1 cellular context compared by ENCODE assay signal in genomic region chr22:50201191-50202129, GRCh38.
TF ChIP-seq lines count a peak whose summit lies in the region.

No MANE protein-coding gene starts in this region.

TF ChIP-seq in HepG2, 621 proteins besides CTCF, POLR2A, EP300 and RAD21 (continues in another document):
- TF ChIP-seq SIN3A (IDR thresholded peaks at IDR 0.05; ENCODE audit: borderline replicate concordance, low read depth, low read length) (peak; percentile 22; the same call in 1 of the 2 replicates), NFYB (CRISPR knock-in tag; IDR thresholded peaks at IDR 0.05) (no peak), NRL (CRISPR knock-in tag; IDR thresholded peaks at IDR 0.05; ENCODE audit: borderline replicate concordance) (no peak; the same call in 1 of the 2 replicates), YEATS4 (CRISPR knock-in tag; IDR thresholded peaks at IDR 0.05; ENCODE audit: borderline replicate concordance) (peak; percentile 24; the same call in 1 of the 2 replicates), FOXA1 (IDR thresholded peaks at IDR 0.05) (no peak), FOXA1 (CRISPR knock-in tag; IDR thresholded peaks at IDR 0.05) (peak; percentile 53), ZNF891 (CRISPR knock-in tag; IDR thresholded peaks at IDR 0.05) (peak; percentile 22; the same call in 1 of the 2 replicates), FOXA3 (CRISPR knock-in tag; IDR thresholded peaks at IDR 0.05) (peak; percentile 7; the same call in 1 of the 2 replicates), HNRNPH1 (optimal IDR thresholded peaks at IDR 0.05; ENCODE audit: low read depth, low read length) (no peak), KLF9 (CRISPR knock-in tag; IDR thresholded peaks at IDR 0.05; ENCODE audit: low read depth) (no peak), ZNF788 (CRISPR knock-in tag; IDR thresholded peaks at IDR 0.05; ENCODE audit: borderline replicate concordance) (no peak), NR2F6 (IDR thresholded peaks at IDR 0.05) (0 out of 2 replicates have a peak, but pooled peaks have one; percentile 5), NR2F6 (CRISPR knock-in tag; IDR thresholded peaks at IDR 0.05) (no peak), TCF7 (IDR thresholded peaks at IDR 0.05; ENCODE audit: low read depth) (no peak), SAP130 (CRISPR knock-in tag; IDR thresholded peaks at IDR 0.05; ENCODE audit: low read depth) (0 out of 2 replicates have a peak, but pooled peaks have one; percentile 46), ZFY (CRISPR knock-in tag; IDR thresholded peaks at IDR 0.05) (peak; percentile 53), ZNF740 (CRISPR knock-in tag; IDR thresholded peaks at IDR 0.05) (peak; percentile 57; the same call in 1 of the 2 replicates), ZSCAN22 (CRISPR knock-in tag; IDR thresholded peaks at IDR 0.05) (no peak), PAF1 (CRISPR knock-in tag; IDR thresholded peaks at IDR 0.05) (no peak), ZNF496 (CRISPR knock-in tag; IDR thresholded peaks at IDR 0.05; ENCODE audit: insufficient replicate concordance) (no peak), TMF1 (CRISPR knock-in tag; IDR thresholded peaks at IDR 0.05; ENCODE audit: low read depth) (peak; percentile 67; the same call in 1 of the 2 replicates), ZFYVE20 (CRISPR knock-in tag; IDR thresholded peaks at IDR 0.05; ENCODE audit: borderline replicate concordance, low read depth) (0 out of 2 replicates have a peak, but pooled peaks have one; percentile 62), HDAC2 (CRISPR knock-in tag; IDR thresholded peaks at IDR 0.05) (peak; percentile 13; the same call in 1 of the 2 replicates), HMGXB4 (CRISPR knock-in tag; IDR thresholded peaks at IDR 0.05; ENCODE audit: borderline replicate concordance in 1 of 2, low read depth in 1 of 2) (peak in 1 of 2 experiments; percentile 16; a peak in 1 of 4 replicates), HES4 (CRISPR knock-in tag; IDR thresholded peaks at IDR 0.05; ENCODE audit: borderline replicate concordance) (peak; percentile 31; the same call in 1 of the 2 replicates), ZFP90 (CRISPR knock-in tag; IDR thresholded peaks at IDR 0.05; ENCODE audit: borderline replicate concordance) (0 out of 2 replicates have a peak, but pooled peaks have one; percentile 43), ZNF224 (CRISPR knock-in tag; IDR thresholded peaks at IDR 0.05) (0 out of 2 replicates have a peak, but pooled peaks have one; percentile 17), ZNF343 (CRISPR knock-in tag; IDR thresholded peaks at IDR 0.05) (0 out of 2 replicates have a peak, but pooled peaks have one; percentile 10), ZNF687 (CRISPR knock-in tag; IDR thresholded peaks at IDR 0.05) (peak; percentile 68), E2F1 (CRISPR knock-in tag; IDR thresholded peaks at IDR 0.05) (0 out of 2 replicates have a peak, but pooled peaks have one; percentile 30), SOX5 (CRISPR knock-in tag; IDR thresholded peaks at IDR 0.05; ENCODE audit: borderline replicate concordance) (no peak), RBFOX2 (IDR thresholded peaks at IDR 0.05; ENCODE audit: low read depth, low read length) (peak; percentile 56), SRY (CRISPR knock-in tag; IDR thresholded peaks at IDR 0.05) (peak; percentile 19; the same call in 1 of the 2 replicates), ZNF841 (CRISPR knock-in tag; IDR thresholded peaks at IDR 0.05; ENCODE audit: borderline replicate concordance) (no peak), MAF1 (CRISPR knock-in tag; IDR thresholded peaks at IDR 0.05; ENCODE audit: borderline replicate concordance) (0 out of 2 replicates have a peak, but pooled peaks have one; percentile 35), ZNF234 (CRISPR knock-in tag; conservative IDR thresholded peaks at IDR 0.05) (no peak), RXRA (CRISPR knock-in tag; IDR thresholded peaks at IDR 0.05) (0 out of 2 replicates have a peak, but pooled peaks have one; percentile 14), ZSCAN21 (CRISPR knock-in tag; IDR thresholded peaks at IDR 0.05; ENCODE audit: borderline replicate concordance) (0 out of 2 replicates have a peak, but pooled peaks have one; percentile 19), IRX3 (CRISPR knock-in tag; IDR thresholded peaks at IDR 0.05; ENCODE audit: borderline replicate concordance, low read depth) (0 out of 2 replicates have a peak, but pooled peaks have one; percentile 61), NFKB2 (CRISPR knock-in tag; IDR thresholded peaks at IDR 0.05; ENCODE audit: borderline replicate concordance) (peak; percentile 42; the same call in 1 of the 2 replicates), ZNF790 (CRISPR knock-in tag; IDR thresholded peaks at IDR 0.05; ENCODE audit: borderline replicate concordance) (no peak), CCAR2 (optimal IDR thresholded peaks at IDR 0.05; ENCODE audit: low read depth, low read length) (no peak), ZNF598 (CRISPR knock-in tag; IDR thresholded peaks at IDR 0.05; ENCODE audit: borderline replicate concordance) (0 out of 2 replicates have a peak, but pooled peaks have one; percentile 26), ZNF274 (CRISPR knock-in tag; IDR thresholded peaks at IDR 0.05) (0 out of 2 replicates have a peak, but pooled peaks have one; percentile 27), MNT (IDR thresholded peaks at IDR 0.05) (no peak), RBM39 (IDR thresholded peaks at IDR 0.05; ENCODE audit: low read depth, low read length, poor library complexity, severe bottlenecking) (peak; percentile 43), PHF8 (CRISPR knock-in tag; IDR thresholded peaks at IDR 0.05) (peak; percentile 40; the same call in 1 of the 2 replicates), ZFX (CRISPR knock-in tag; IDR thresholded peaks at IDR 0.05; ENCODE audit: low read depth) (0 out of 2 replicates have a peak, but pooled peaks have one; percentile 25), UBTF (CRISPR knock-in tag; IDR thresholded peaks at IDR 0.05) (peak; percentile 63; the same call in 1 of the 2 replicates), ZNF17 (CRISPR knock-in tag; IDR thresholded peaks at IDR 0.05) (no peak), AGO2 (optimal IDR thresholded peaks at IDR 0.05; ENCODE audit: low read depth, low read length) (peak; percentile 75), ZNF468 (CRISPR knock-in tag; IDR thresholded peaks at IDR 0.05) (no peak), HNRNPL (IDR thresholded peaks at IDR 0.05; ENCODE audit: low read depth, low read length) (0 out of 2 replicates have a peak, but pooled peaks have one; percentile 16), MED1 (CRISPR knock-in tag; IDR thresholded peaks at IDR 0.05) (0 out of 2 replicates have a peak, but pooled peaks have one; percentile 2)
- TF ChIP-seq, protein P1, sequence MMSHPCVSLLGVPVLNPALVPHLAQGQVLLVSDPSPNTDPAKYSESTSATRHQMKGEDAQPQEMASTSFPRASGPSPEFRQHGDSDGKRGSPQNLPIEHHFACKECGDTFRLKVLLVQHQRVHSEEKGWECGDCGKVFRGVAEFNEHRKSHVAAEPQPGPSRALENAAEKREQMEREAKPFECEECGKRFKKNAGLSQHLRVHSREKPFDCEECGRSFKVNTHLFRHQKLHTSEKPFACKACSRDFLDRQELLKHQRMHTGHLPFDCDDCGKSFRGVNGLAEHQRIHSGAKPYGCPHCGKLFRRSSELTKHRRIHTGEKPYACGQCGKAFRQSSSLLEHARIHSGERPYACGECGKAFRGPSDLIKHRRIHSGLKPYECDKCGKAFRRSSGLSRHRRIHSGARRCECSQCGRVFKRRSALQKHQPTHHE (CRISPR knock-in tag; IDR thresholded peaks at IDR 0.05; ENCODE audit: borderline replicate concordance), result 0 out of 2 replicates have a peak, but pooled peaks have one; percentile 8
- TF ChIP-seq, protein P2, sequence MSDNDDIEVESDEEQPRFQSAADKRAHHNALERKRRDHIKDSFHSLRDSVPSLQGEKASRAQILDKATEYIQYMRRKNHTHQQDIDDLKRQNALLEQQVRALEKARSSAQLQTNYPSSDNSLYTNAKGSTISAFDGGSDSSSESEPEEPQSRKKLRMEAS (IDR thresholded peaks at IDR 0.05), result peak; percentile 31; the same call in 1 of the 2 replicates
- TF ChIP-seq, protein P3, sequence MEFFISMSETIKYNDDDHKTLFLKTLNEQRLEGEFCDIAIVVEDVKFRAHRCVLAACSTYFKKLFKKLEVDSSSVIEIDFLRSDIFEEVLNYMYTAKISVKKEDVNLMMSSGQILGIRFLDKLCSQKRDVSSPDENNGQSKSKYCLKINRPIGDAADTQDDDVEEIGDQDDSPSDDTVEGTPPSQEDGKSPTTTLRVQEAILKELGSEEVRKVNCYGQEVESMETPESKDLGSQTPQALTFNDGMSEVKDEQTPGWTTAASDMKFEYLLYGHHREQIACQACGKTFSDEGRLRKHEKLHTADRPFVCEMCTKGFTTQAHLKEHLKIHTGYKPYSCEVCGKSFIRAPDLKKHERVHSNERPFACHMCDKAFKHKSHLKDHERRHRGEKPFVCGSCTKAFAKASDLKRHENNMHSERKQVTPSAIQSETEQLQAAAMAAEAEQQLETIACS (CRISPR knock-in tag; IDR thresholded peaks at IDR 0.05), result 0 out of 2 replicates have a peak, but pooled peaks have one; percentile 16
